14 cellular contexts compared by ENCODE assay signal in the genomic region with DNA sequence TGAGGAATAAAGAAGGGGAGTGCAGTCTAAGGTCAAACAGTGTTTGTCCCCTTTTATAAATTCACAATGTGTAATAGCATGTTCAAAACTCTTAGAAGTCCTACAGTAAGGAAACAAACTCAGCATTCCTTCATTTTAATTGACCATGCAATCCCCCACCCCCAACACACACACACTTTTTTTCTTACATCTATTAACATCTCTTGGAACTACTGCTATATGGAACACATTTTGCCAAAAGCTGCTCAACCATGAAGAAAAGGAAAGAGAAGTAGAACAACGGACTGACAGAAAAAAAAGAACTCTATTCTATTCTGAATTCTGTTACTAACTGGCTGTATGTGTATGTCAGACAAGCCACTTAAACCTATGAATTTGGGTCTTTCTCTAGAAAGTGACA.
"Had no signal": no experiment of that assay in that cellular context is flagged by ENCODE, and none has a peak within 500 bp of the region (broad histone marks: within the 10 kb centered on the region; RNA-seq: fewer than 3 reads in every experiment).

No MANE protein-coding gene starts in this region.

- H3K4me3 Mint-ChIP-seq: activated CD4-positive, alpha-beta T cell treated with anti-CD3 and anti-CD28 coated beads, Interleukin-2, amount 10 ng/mL, durations not matched to agents 7 days and 5 days; activated naive CD8-positive, alpha-beta T cell; stimulated activated naive CD8-positive, alpha-beta T cell treated with anti-CD3 and anti-CD28 coated beads, Interleukin-15, amount 100 ng/mL, for 72 hours; T-helper 17 cell had no signal

- H3K4me3 ChIP-seq: dorsolateral prefrontal cortex, thoracic aorta had no signal

- ATAC-seq: left ventricle myocardium superior; sciatic nerve; SK-N-SH treated with all-trans-retinoic acid at 6 μM for 48 hours; stimulated activated naive CD8-positive, alpha-beta T cell treated with anti-CD3 and anti-CD28 coated beads, Interleukin-15, amount 100 ng/mL, for 72 hours; T-helper 17 cell had no signal

- H3K36me3 ChIP-seq: neutrophil had no signal

- H3K27ac ChIP-seq: neutrophil, thoracic aorta had no signal

- H3K27me3 ChIP-seq: dorsolateral prefrontal cortex had no signal

- H3K27me3 Mint-ChIP-seq: activated naive CD8-positive, alpha-beta T cell; progenitor cell of endocrine pancreas; stimulated activated naive CD8-positive, alpha-beta T cell treated with anti-CD3 and anti-CD28 coated beads, Interleukin-15, amount 100 ng/mL, for 72 hours; T-helper 17 cell had no signal

- H3K9me3 ChIP-seq: neutrophil, thoracic aorta had no signal

- H3K27ac Mint-ChIP-seq: activated CD4-positive, alpha-beta T cell treated with anti-CD3 and anti-CD28 coated beads, Interleukin-2, amount 10 ng/mL, durations not matched to agents 7 days and 5 days; activated naive CD8-positive, alpha-beta T cell; progenitor cell of endocrine pancreas; stimulated activated naive CD8-positive, alpha-beta T cell treated with anti-CD3 and anti-CD28 coated beads, Interleukin-15, amount 100 ng/mL, for 72 hours; T-helper 17 cell had no signal

- DNase-seq: activated CD4-positive, alpha-beta T cell treated with anti-CD3 and anti-CD28 coated beads, Interleukin-2, amount 10 ng/mL, durations not matched to agents 7 days and 5 days; activated CD4-positive, CD25-positive, alpha-beta regulatory T cell; dorsolateral prefrontal cortex; head of caudate nucleus; left ventricle myocardium superior; stimulated activated CD4-positive, alpha-beta T cell treated with anti-CD3 and anti-CD28 coated beads, Interleukin-2, amount 100 ng/mL, for 48 hours; stimulated activated naive CD8-positive, alpha-beta T cell treated with anti-CD3 and anti-CD28 coated beads, Interleukin-15, amount 100 ng/mL, for 72 hours; T-helper 17 cell had no signal

- H3K9me3 Mint-ChIP-seq: activated CD4-positive, alpha-beta T cell treated with anti-CD3 and anti-CD28 coated beads, Interleukin-2, amount 10 ng/mL, durations not matched to agents 7 days and 5 days; stimulated activated naive CD8-positive, alpha-beta T cell treated with anti-CD3 and anti-CD28 coated beads, Interleukin-15, amount 100 ng/mL, for 72 hours had no signal
